In the genomic region with DNA sequence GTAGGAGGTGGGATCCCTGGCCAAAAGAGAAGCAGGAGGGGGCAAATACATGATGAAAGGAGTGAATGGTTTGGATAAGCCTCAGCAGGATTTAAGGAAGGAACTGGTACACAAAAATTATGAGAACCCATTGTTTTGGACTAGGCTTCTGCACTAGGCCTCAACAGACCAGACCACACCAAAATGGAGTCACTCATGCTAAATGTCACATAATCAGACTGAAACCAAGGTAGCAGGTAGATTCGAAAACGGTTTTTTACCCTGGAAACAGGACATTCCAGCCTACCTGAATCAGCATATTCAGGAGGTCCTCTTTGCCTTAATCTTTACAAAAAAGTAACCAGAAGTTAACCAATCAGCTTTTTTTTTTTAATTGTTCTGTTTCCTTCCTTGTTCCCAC, we compare ENCODE assay signal across 27 cellular contexts.
"Had no signal": no experiment of that assay in that cellular context is flagged by ENCODE, and none has a peak within 500 bp of the region (broad histone marks: within the 10 kb centered on the region; RNA-seq: fewer than 3 reads in every experiment).

No MANE protein-coding gene starts in this region.

- H3K36me3 Mint-ChIP-seq: stimulated activated effector memory CD8-positive, alpha-beta T cell treated with anti-CD3 and anti-CD28 coated beads, Interleukin-12 subunit alpha, Interleukin-12 subunit beta, amount 100 ng/mL, for 72 hours had no signal

- H3K27ac Mint-ChIP-seq: naive thymus-derived CD4-positive, alpha-beta T cell; natural killer cell treated with Interleukin-12 subunit alpha and Interleukin-12 subunit beta and Interleukin-15 and Interleukin-18, amount 100 ng/mL, for 72 hours; stimulated activated effector memory CD8-positive, alpha-beta T cell treated with anti-CD3 and anti-CD28 coated beads, Interleukin-12 subunit alpha, Interleukin-12 subunit beta, amount 100 ng/mL, for 72 hours; stimulated activated naive CD8-positive, alpha-beta T cell treated with anti-CD3 and anti-CD28 coated beads, Interleukin-15, Interleukin-2, amounts not matched to agents 100 ng/mL and 50 ng/mL, for 24 hours had no signal

- H3K4me1 Mint-ChIP-seq: naive thymus-derived CD4-positive, alpha-beta T cell; stimulated activated effector memory CD8-positive, alpha-beta T cell treated with anti-CD3 and anti-CD28 coated beads, Interleukin-12 subunit alpha, Interleukin-12 subunit beta, amount 100 ng/mL, for 72 hours had no signal

- H3K27ac ChIP-seq: parathyroid adenoma, psoas muscle, right atrium auricular region, sigmoid colon, spleen, suprapubic skin, thoracic aorta, tibial artery, upper lobe of right lung had no signal

- H3K27me3 ChIP-seq: right atrium auricular region, sigmoid colon, spleen, suprapubic skin, tibial artery, upper lobe of right lung had no signal

- ATAC-seq: left cardiac atrium; left lobe of liver; mucosa of descending colon; naive thymus-derived CD4-positive, alpha-beta T cell; natural killer cell treated with Interleukin-12 subunit alpha and Interleukin-12 subunit beta and Interleukin-15 and Interleukin-18, amount 100 ng/mL, for 72 hours; psoas muscle; stimulated activated effector memory CD8-positive, alpha-beta T cell treated with anti-CD3 and anti-CD28 coated beads, Interleukin-12 subunit alpha, Interleukin-12 subunit beta, amount 100 ng/mL, for 72 hours; upper lobe of right lung had no signal

- H3K4me3 ChIP-seq: lung, mucosa of descending colon, psoas muscle, right atrium auricular region, sigmoid colon, spleen, suprapubic skin, thoracic aorta, tibial artery, upper lobe of right lung had no signal

- DNase-seq: hippocampal formation; kidney glomerular epithelial cell; left cardiac atrium; midbrain; mucosa of descending colon; naive thymus-derived CD4-positive, alpha-beta T cell; nucleus accumbens; psoas muscle; sigmoid colon; small intestine; spleen; stimulated activated CD4-positive, alpha-beta T cell treated with anti-CD3 and anti-CD28 coated beads, Interleukin-4, amount 100 ng/mL, for 24 hours; stimulated activated naive CD4-positive, alpha-beta T cell; tibial artery; trophoblast cell; upper lobe of right lung had no signal

- H2AFZ ChIP-seq: parathyroid adenoma had no signal

- FAIRE-seq: keratinocyte, small intestine, urothelium cell line had no signal

- H3K27me3 Mint-ChIP-seq: naive thymus-derived CD4-positive, alpha-beta T cell had no signal

- H3K36me3 ChIP-seq: right atrium auricular region, sigmoid colon, spleen, suprapubic skin, thoracic aorta, tibial artery, upper lobe of right lung had no signal

- H3K4me3 Mint-ChIP-seq: naive thymus-derived CD4-positive, alpha-beta T cell; natural killer cell treated with Interleukin-12 subunit alpha and Interleukin-12 subunit beta and Interleukin-15 and Interleukin-18, amount 100 ng/mL, for 72 hours; stimulated activated effector memory CD8-positive, alpha-beta T cell treated with anti-CD3 and anti-CD28 coated beads, Interleukin-12 subunit alpha, Interleukin-12 subunit beta, amount 100 ng/mL, for 72 hours; stimulated activated naive CD8-positive, alpha-beta T cell treated with anti-CD3 and anti-CD28 coated beads, Interleukin-15, Interleukin-2, amounts not matched to agents 100 ng/mL and 50 ng/mL, for 24 hours had no signal

- H3K79me2 ChIP-seq: parathyroid adenoma had no signal

- H3K9ac ChIP-seq: parathyroid adenoma had no signal

- H3K4me1 ChIP-seq: psoas muscle, right atrium auricular region, sigmoid colon, spleen, suprapubic skin, tibial artery, upper lobe of right lung had no signal

- H3K9me3 ChIP-seq: thoracic aorta, upper lobe of right lung had no signal
